ENCODE assay signal across 37 cellular contexts in the genomic region with DNA sequence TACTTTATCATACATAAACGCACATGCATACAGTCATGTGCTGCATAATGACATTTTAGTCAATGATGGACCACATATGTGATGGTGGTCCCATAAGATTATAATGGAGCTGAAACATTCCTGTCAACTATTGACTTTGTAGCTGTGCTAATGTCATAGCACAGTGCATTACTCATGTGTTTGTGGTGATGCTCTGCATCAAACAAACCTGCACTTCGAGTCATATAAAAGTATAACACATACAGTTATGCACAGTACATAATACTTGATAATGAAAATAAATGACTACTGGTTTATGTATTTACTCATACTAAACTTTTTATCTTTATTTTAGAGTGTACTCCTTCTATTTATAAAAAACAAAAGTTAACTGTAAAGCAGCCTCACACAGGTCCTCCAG.
"Had no signal": no experiment of that assay in that cellular context is flagged by ENCODE, and none has a peak within 500 bp of the region (broad histone marks: within the 10 kb centered on the region; RNA-seq: fewer than 3 reads in every experiment).

No MANE protein-coding gene starts in this region.

- H3K9me3 Mint-ChIP-seq: activated CD8-positive, alpha-beta T cell treated with anti-CD3 and anti-CD28 coated beads for 36 hours; activated naive CD4-positive, alpha-beta T cell treated with anti-CD3 and anti-CD28 coated beads, Interleukin-2, amount 50 U/mL, for 24 hours; activated T-cell treated with anti-CD3 and anti-CD28 coated beads, Interleukin-2, amount 50 U/mL, for 72 hours; activated T-helper 2 cell treated with anti-CD3 and anti-CD28 coated beads, Interferon-gamma antibody, Interleukin-2, Interleukin-4, amounts not matched to agents 10 μg/mL and 5 μg/mL and 100 μg/mL, durations not matched to agents 14 hours and 24 hours and 36 hours; T-cell had no signal

- H3K4me3 Mint-ChIP-seq: activated CD8-positive, alpha-beta T cell treated with anti-CD3 and anti-CD28 coated beads for 36 hours; activated naive CD4-positive, alpha-beta T cell treated with anti-CD3 and anti-CD28 coated beads, Interleukin-2, amount 50 U/mL, for 24 hours; activated T-cell treated with anti-CD3 and anti-CD28 coated beads, Interleukin-2, amount 50 U/mL, for 72 hours; T-cell had no signal

- FAIRE-seq: astrocyte, bronchial epithelial cell, RCC 7860 had no signal

- H3K9me3 ChIP-seq: adrenal gland, body of pancreas, MG63 had no signal

- DNase-seq: activated CD4-positive, alpha-beta T cell treated with anti-CD3 and anti-CD28 coated beads for 4 hours; activated CD4-positive, alpha-beta T cell treated with anti-CD3 and anti-CD28 coated beads, Interleukin-2, amount 50 U/mL, for 1 hour; activated CD8-positive, alpha-beta T cell treated with anti-CD3 and anti-CD28 coated beads for 36 hours; activated gamma-delta T cell; activated naive CD4-positive, alpha-beta T cell treated with Interleukin-2 at 50 U/mL for 16 hours; activated T-cell treated with anti-CD3 and anti-CD28 coated beads, Interleukin-2, amount 50 U/mL, for 1 hour; activated T-cell treated with anti-CD3 and anti-CD28 coated beads, Interleukin-2, amount 50 U/mL, for 72 hours; adrenal gland; body of pancreas; caudate nucleus; cerebellar nuclear complex; MG63; MV-4-11; NCI-H1092; NCI-H1436 treated with DMSO at 0.1 percent for 48 hours; NCI-H1694 treated with DMSO at 0.1 percent for 48 hours; NCI-H2029; NCI-H2107; NCI-H2171; NCI-H510A; NCI-H526; NCI-H748 treated with DMSO at 0.1 percent for 48 hours; NK-92 treated with Interleukin-12 subunit alpha and Interleukin-12 subunit beta, amount 100 ng/mL, for 24 hours; PC-9; SIG-M5; T-cell; T-helper 2 cell; T-helper 9 cell had no signal

- H3K27ac ChIP-seq: adrenal gland, body of pancreas, PC-9, RWPE1, VCaP had no signal

- H3K4me3 ChIP-seq: adrenal gland, body of pancreas, MG63, PC-9 had no signal

- ATAC-seq: activated CD8-positive, alpha-beta T cell treated with anti-CD3 and anti-CD28 coated beads for 36 hours; activated T-cell treated with anti-CD3 and anti-CD28 coated beads, Interleukin-2, amount 50 U/mL, for 72 hours; body of pancreas; Right ventricle myocardium inferior; SK-N-SH treated with all-trans-retinoic acid at 6 μM for 48 hours; T-cell had no signal

- H3K27me3 ChIP-seq: adrenal gland, body of pancreas, MG63 had no signal

- H3K27ac Mint-ChIP-seq: activated CD8-positive, alpha-beta T cell treated with anti-CD3 and anti-CD28 coated beads for 36 hours; activated naive CD4-positive, alpha-beta T cell treated with anti-CD3 and anti-CD28 coated beads, Interleukin-2, amount 50 U/mL, for 24 hours; activated T-cell treated with anti-CD3 and anti-CD28 coated beads, Interleukin-2, amount 50 U/mL, for 72 hours; activated T-helper 2 cell treated with anti-CD3 and anti-CD28 coated beads, Interferon-gamma antibody, Interleukin-2, Interleukin-4, amounts not matched to agents 10 μg/mL and 5 μg/mL and 100 μg/mL, durations not matched to agents 14 hours and 24 hours and 36 hours; T-cell had no signal

- H2AFZ ChIP-seq: PC-9 had no signal

- H3K4me1 Mint-ChIP-seq: activated naive CD4-positive, alpha-beta T cell treated with anti-CD3 and anti-CD28 coated beads, Interleukin-2, amount 50 U/mL, for 24 hours; T-cell had no signal

- H3K4me2 ChIP-seq: PC-9 had no signal

- H3K27me3 Mint-ChIP-seq: activated CD8-positive, alpha-beta T cell treated with anti-CD3 and anti-CD28 coated beads for 36 hours; activated naive CD4-positive, alpha-beta T cell treated with anti-CD3 and anti-CD28 coated beads, Interleukin-2, amount 50 U/mL, for 24 hours; T-cell had no signal

- H3K4me1 ChIP-seq: adrenal gland, body of pancreas had no signal
